Comparison of ENCODE assay signal across 12 cellular contexts in genomic region chr11:107856981-107857517, GRCh38. TPM values are rescaled to one million over a fixed set of nuclear protein-coding genes. Genes with fewer than 3 reads are reported as not detected.
DNase-seq lines count a peak whose midpoint lies in the region; ATAC-seq and TF ChIP-seq lines count a peak whose summit lies in the region.
"Had no signal": no experiment of that assay in that cellular context is flagged by ENCODE, and none has a peak within 500 bp of the region (broad histone marks: within the 10 kb centered on the region; RNA-seq: fewer than 3 reads in every experiment).

No MANE protein-coding gene starts in this region.

- no peaks in the 10 kb centered on the region for H3K36me3 ChIP-seq in Peyer's patch
- H3K36me3 ChIP-seq: heart left ventricle had no signal

- H3K9me3 Mint-ChIP-seq in activated CD4-positive, alpha-beta T cell treated with anti-CD3 and anti-CD28 coated beads, Interleukin-2, amount 10 ng/mL, durations not matched to agents 24 days and 14 days = no peaks in the 10 kb centered on the region
- H3K9me3 Mint-ChIP-seq in stimulated activated naive CD8-positive, alpha-beta T cell treated with anti-CD3 and anti-CD28 coated beads, Interleukin-15, amount 100 ng/mL, for 72 hours = no peaks in the 10 kb centered on the region

- ATAC-seq in stimulated activated naive CD8-positive, alpha-beta T cell treated with anti-CD3 and anti-CD28 coated beads, Interleukin-15, amount 100 ng/mL, for 72 hours = no peak
- no peak for ATAC-seq in GM21367 (IDR thresholded peaks at IDR 0.05; ENCODE audit: unreplicated experiment)

- peak overlapping the region; percentile 90 for H3K4me3 Mint-ChIP-seq in activated CD4-positive, alpha-beta T cell treated with anti-CD3 and anti-CD28 coated beads, Interleukin-2, amount 10 ng/mL, durations not matched to agents 24 days and 14 days
- peak overlapping the region; percentile 8 to 98 for H3K4me3 Mint-ChIP-seq in stimulated activated naive CD8-positive, alpha-beta T cell treated with anti-CD3 and anti-CD28 coated beads, Interleukin-15, amount 100 ng/mL, for 72 hours

- intact Hi-C loops in activated CD4-positive, alpha-beta T cell treated with anti-CD3 and anti-CD28 coated beads, Interleukin-2, amount 10 ng/mL, durations not matched to agents 24 days and 14 days (cut with micrococcal nuclease) = loop anchor here (1.0 to 5.0 kb wide), 3 partner anchors 70 to 267 kb away; partner anchors contain the start of genes ELMOD1 and RAB39A

- H3K27ac ChIP-seq in Peyer's patch = peak overlapping the region in 3 of 4 donors; percentile 63 to 91 (median 79)

- TF ChIP-seq CTCF in Peyer's patch (IDR thresholded peaks at IDR 0.05) = no peak

- DNase-seq in activated CD4-positive, alpha-beta T cell treated with anti-CD3 and anti-CD28 coated beads, Interleukin-2, amount 10 ng/mL, durations not matched to agents 24 days and 14 days = no peak
- DNase-seq in activated CD4-positive, alpha-beta T cell treated with anti-CD3 and anti-CD28 coated beads for 1 hour = no peak
- DNase-seq in Peyer's patch (peak in 2 of 3 donors; percentile 53 to 74), fibroblast of gingiva (ENCODE audit: low read depth) (peak; percentile 15), AG08396 (ENCODE audit: low spot score) (no peak), GM19238 (ENCODE audit: insufficient read length, low spot score) (no peak)
- no peak for DNase-seq in stimulated activated naive CD8-positive, alpha-beta T cell treated with anti-CD3 and anti-CD28 coated beads, Interleukin-15, amount 100 ng/mL, for 72 hours
- DNase-seq: activated CD8-positive, alpha-beta memory T cell treated with anti-CD3 and anti-CD28 coated beads, Interleukin-2, amount 50 U/mL, for 4 hours; NCI-H2029; stimulated activated CD4-positive, alpha-beta T cell treated with anti-CD3 and anti-CD28 coated beads, Interleukin-12 subunit alpha, Interleukin-12 subunit beta, amount 100 ng/mL, for 4 hours had no signal

- no peak for TF ChIP-seq POLR2A in Peyer's patch (IDR thresholded peaks at IDR 0.05)

- peaks cover 2% of the 10 kb centered on the region for H3K27me3 Mint-ChIP-seq in activated CD4-positive, alpha-beta T cell treated with anti-CD3 and anti-CD28 coated beads, Interleukin-2, amount 10 ng/mL, durations not matched to agents 24 days and 14 days
- peaks cover 10% of the 10 kb centered on the region for H3K27me3 Mint-ChIP-seq in stimulated activated naive CD8-positive, alpha-beta T cell treated with anti-CD3 and anti-CD28 coated beads, Interleukin-15, amount 100 ng/mL, for 72 hours

- peak overlapping the region in 3 of 4 donors; percentile 55 to 84 (median 82) for H3K4me3 ChIP-seq in Peyer's patch

- peaks cover 27% of the 10 kb centered on the region for H3K4me1 Mint-ChIP-seq in activated CD4-positive, alpha-beta T cell treated with anti-CD3 and anti-CD28 coated beads, Interleukin-2, amount 10 ng/mL, durations not matched to agents 24 days and 14 days
- H3K4me1 Mint-ChIP-seq in stimulated activated naive CD8-positive, alpha-beta T cell treated with anti-CD3 and anti-CD28 coated beads, Interleukin-15, amount 100 ng/mL, for 72 hours = peaks cover 29% of the 10 kb centered on the region

- H3K4me1 ChIP-seq in Peyer's patch = peaks cover 0 to 11% (median 0%) of the 10 kb centered on the region in 4 donors

- no peak overlapping the region for H3K27ac Mint-ChIP-seq in activated CD4-positive, alpha-beta T cell treated with anti-CD3 and anti-CD28 coated beads, Interleukin-2, amount 10 ng/mL, durations not matched to agents 24 days and 14 days
- no peak overlapping the region for H3K27ac Mint-ChIP-seq in stimulated activated naive CD8-positive, alpha-beta T cell treated with anti-CD3 and anti-CD28 coated beads, Interleukin-15, amount 100 ng/mL, for 72 hours

- no peaks in the 10 kb centered on the region for H3K9me3 ChIP-seq in Peyer's patch
- H3K9me3 ChIP-seq: heart left ventricle had no signal

- no peaks in the 10 kb centered on the region for H3K27me3 ChIP-seq in Peyer's patch

- peaks cover 10% of the 10 kb centered on the region for H3K36me3 Mint-ChIP-seq in activated CD4-positive, alpha-beta T cell treated with anti-CD3 and anti-CD28 coated beads, Interleukin-2, amount 10 ng/mL, durations not matched to agents 24 days and 14 days (ENCODE audit: low read depth)

RNA-seq across cellular contexts. Expression of gene SLC35F2, which starts 1.5 kb away (rescaled TPM):
- total RNA-seq in activated CD4-positive, alpha-beta T cell treated with anti-CD3 and anti-CD28 coated beads, Interleukin-2, amount 10 ng/mL, durations not matched to agents 24 days and 14 days = 31.9 and 35.1 TPM in 2 replicates
- 10 to 100 TPM in 3 of 4 donors, 1 to 10 TPM in 1; 9.1 to 28.5 (median 20.1) TPM for total RNA-seq in Peyer's patch

Comparison
In these comparisons a context has a peak if more than half of its experiments do, and no peak if none do; other contexts are left out.
1. DNase-seq: peak in Peyer's patch (2 of 3) and fibroblast of gingiva (single experiment); none in activated CD4-positive, alpha-beta T cell treated with anti-CD3 and anti-CD28 coated beads, Interleukin-2, amount 10 ng/mL, durations not matched to agents 24 days and 14 days (single experiment), activated CD4-positive, alpha-beta T cell treated with anti-CD3 and anti-CD28 coated beads for 1 hour (single experiment), stimulated activated naive CD8-positive, alpha-beta T cell treated with anti-CD3 and anti-CD28 coated beads, Interleukin-15, amount 100 ng/mL, for 72 hours (0 of 2), AG08396 (single experiment) and GM19238 (single experiment).